In the genomic region with DNA sequence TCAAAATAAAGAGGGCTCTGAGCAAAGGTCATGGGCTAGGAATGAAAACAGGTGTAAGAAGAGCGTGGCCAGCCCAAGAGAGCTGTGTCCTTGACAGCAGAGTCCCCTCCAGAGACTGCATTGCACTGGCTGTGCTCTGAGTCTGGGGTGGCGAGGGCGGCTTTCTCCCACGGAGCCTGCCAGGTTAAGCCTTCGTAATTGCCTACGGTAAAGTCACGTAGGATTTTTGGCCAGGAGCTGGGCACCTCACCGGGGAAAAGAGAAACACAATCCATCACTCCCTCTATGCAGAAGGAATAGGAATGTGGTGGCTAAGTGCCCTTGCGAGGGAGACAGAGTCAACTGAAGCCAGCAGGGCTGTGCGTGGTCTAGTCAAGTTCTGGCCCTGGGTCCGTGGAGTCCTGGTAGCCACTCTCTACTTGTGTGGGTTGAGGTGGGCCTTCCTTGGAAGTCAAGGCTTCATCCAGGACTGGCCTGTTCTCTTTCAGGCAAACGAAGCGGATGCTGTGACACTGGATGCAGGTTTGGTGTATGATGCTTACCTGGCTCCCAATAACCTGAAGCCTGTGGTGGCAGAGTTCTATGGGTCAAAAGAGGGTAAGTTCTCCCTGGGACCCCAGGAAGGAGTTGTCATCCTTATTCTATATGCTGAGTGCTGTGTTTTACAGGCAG, we compare ENCODE assay signal across 27 cellular contexts. TPM values are rescaled to one million over a fixed set of nuclear protein-coding genes. Genes with fewer than 3 reads are reported as not detected.
"Had no signal": no experiment of that assay in that cellular context is flagged by ENCODE, and none has a peak within 500 bp of the region (broad histone marks: within the 10 kb centered on the region; RNA-seq: fewer than 3 reads in every experiment).

No MANE protein-coding gene starts in this region.

- H3K27ac Mint-ChIP-seq: immature natural killer cell; naive thymus-derived CD8-positive, alpha-beta T cell; nephron; neural progenitor cell; progenitor cell of endocrine pancreas; stimulated activated naive B cell treated with anti-CD40 and anti-IgM and Interleukin-4, amounts not matched to agents 10 μg/mL and 1 μg/mL and 100 μg/mL, for 72 hours had no signal

- H3K9me3 Mint-ChIP-seq: naive thymus-derived CD8-positive, alpha-beta T cell; nephron; neural progenitor cell; stimulated activated naive B cell treated with anti-CD40 and anti-IgM and Interleukin-4, amounts not matched to agents 10 μg/mL and 1 μg/mL and 100 μg/mL, for 72 hours; stimulated activated naive CD8-positive, alpha-beta T cell treated with anti-CD3 and anti-CD28 coated beads, Interleukin-15, Interleukin-2, amounts not matched to agents 100 ng/mL and 50 ng/mL, for 24 hours had no signal

- H3K4me3 ChIP-seq: heart left ventricle, left ventricle myocardium inferior, lung, neural progenitor cell, right atrium auricular region, right lobe of liver, thoracic aorta, tibial artery, upper lobe of right lung, uterus had no signal

- H3K36me3 ChIP-seq: heart left ventricle, left ventricle myocardium inferior, neural progenitor cell, neutrophil, right atrium auricular region, thoracic aorta, tibial artery, upper lobe of right lung, uterus had no signal

- H3K27me3 ChIP-seq: heart left ventricle, neural progenitor cell, right atrium auricular region, right lobe of liver, tibial artery, upper lobe of right lung, uterus had no signal

- H3K4me3 Mint-ChIP-seq: immature natural killer cell; naive thymus-derived CD8-positive, alpha-beta T cell; nephron; neural progenitor cell; stimulated activated naive B cell treated with anti-CD40 and anti-IgM and Interleukin-4, amounts not matched to agents 10 μg/mL and 1 μg/mL and 100 μg/mL, for 72 hours; stimulated activated naive CD8-positive, alpha-beta T cell treated with anti-CD3 and anti-CD28 coated beads, Interleukin-15, Interleukin-2, amounts not matched to agents 100 ng/mL and 50 ng/mL, for 24 hours had no signal

- FAIRE-seq: islet of Langerhans, kidney had no signal

- DNase-seq: heart left ventricle; hypothalamus; immature natural killer cell; kidney; left colon; left ventricle myocardium inferior; naive thymus-derived CD8-positive, alpha-beta T cell; occipital lobe; stimulated activated CD4-positive, alpha-beta T cell treated with anti-CD3 and anti-CD28 coated beads, Interleukin-12 subunit alpha, Interleukin-12 subunit beta, amount 100 ng/mL, for 4 hours; stimulated activated CD4-positive, alpha-beta T cell treated with anti-CD3 and anti-CD28 coated beads, Interleukin-15, amount 100 ng/mL, for 24 hours; stimulated activated CD4-positive, alpha-beta T cell treated with anti-CD3 and anti-CD28 coated beads, Interleukin-2, amount 100 ng/mL, for 24 hours; stimulated activated CD4-positive, alpha-beta T cell treated with anti-CD3 and anti-CD28 coated beads, Interleukin-4, amount 100 ng/mL, for 1 hour; stimulated activated naive B cell treated with anti-CD40 and anti-IgM and Interleukin-4, amounts not matched to agents 10 μg/mL and 1 μg/mL and 100 μg/mL, for 72 hours; tibial artery; trophoblast cell; upper lobe of right lung; uterus had no signal

- H3K4me1 Mint-ChIP-seq: immature natural killer cell; naive thymus-derived CD8-positive, alpha-beta T cell; nephron; neural progenitor cell; stimulated activated naive B cell treated with anti-CD40 and anti-IgM and Interleukin-4, amounts not matched to agents 10 μg/mL and 1 μg/mL and 100 μg/mL, for 72 hours had no signal

- H3K36me3 Mint-ChIP-seq: immature natural killer cell; naive thymus-derived CD8-positive, alpha-beta T cell; neural progenitor cell; stimulated activated naive B cell treated with anti-CD40 and anti-IgM and Interleukin-4, amounts not matched to agents 10 μg/mL and 1 μg/mL and 100 μg/mL, for 72 hours had no signal

- ATAC-seq: heart left ventricle; left colon; naive thymus-derived CD8-positive, alpha-beta T cell; stimulated activated naive B cell treated with anti-CD40 and anti-IgM and Interleukin-4, amounts not matched to agents 10 μg/mL and 1 μg/mL and 100 μg/mL, for 72 hours; upper lobe of right lung had no signal

- H3K9ac ChIP-seq: neural progenitor cell had no signal

- H3K4me2 ChIP-seq: neural progenitor cell had no signal

- H2AFZ ChIP-seq: neural progenitor cell had no signal

- H3K4me1 ChIP-seq: left ventricle myocardium inferior, neural progenitor cell, right atrium auricular region, tibial artery, upper lobe of right lung, uterus had no signal

- H3K9me3 ChIP-seq: heart left ventricle, left ventricle myocardium inferior, neutrophil, right atrium auricular region, right lobe of liver, thoracic aorta, tibial artery, upper lobe of right lung, uterus had no signal

- H3K27ac ChIP-seq: heart left ventricle, left ventricle myocardium inferior, neural progenitor cell, neutrophil, right atrium auricular region, thoracic aorta, tibial artery, upper lobe of right lung, uterus had no signal

RNA-seq across cellular contexts. Expression of a gene that starts 7.0 kb away (rescaled TPM):
- polyA plus RNA-seq: immature natural killer cell had no signal
